Comparison of ENCODE assay signal across 27 cellular contexts in genomic region chr16:24141917-24142316, GRCh38.
"Had no signal": no experiment of that assay in that cellular context is flagged by ENCODE, and none has a peak within 500 bp of the region (broad histone marks: within the 10 kb centered on the region; RNA-seq: fewer than 3 reads in every experiment).

No MANE protein-coding gene starts in this region.

- H3K9ac ChIP-seq: neural progenitor cell had no signal

- H3K36me3 ChIP-seq: left lung, lower lobe of right lung, neural progenitor cell, ovary, right atrium auricular region, thyroid gland, transverse colon, upper lobe of left lung had no signal

- H3K27me3 Mint-ChIP-seq: naive B cell; stimulated activated naive CD8-positive, alpha-beta T cell treated with anti-CD3 and anti-CD28 coated beads, Interleukin-15, amount 100 ng/mL, for 72 hours had no signal

- H3K9me3 ChIP-seq: left lung, lower lobe of right lung, ovary, right atrium auricular region, testis, thyroid gland, transverse colon, upper lobe of left lung had no signal

- H3K27me3 ChIP-seq: left lung, neural progenitor cell, ovary, right atrium auricular region, testis, thyroid gland, transverse colon, upper lobe of left lung had no signal

- H3K9me3 Mint-ChIP-seq: mesothelial cell of epicardium, naive B cell, natural killer cell, nephron progenitor cell, neural progenitor cell had no signal

- H3K4me2 ChIP-seq: neural progenitor cell had no signal

- H3K27ac ChIP-seq: left lung, lower lobe of right lung, neural progenitor cell, ovary, right atrium auricular region, skin epidermis, testis, thyroid gland, transverse colon, upper lobe of left lung had no signal

- H3K4me3 Mint-ChIP-seq: mesothelial cell of epicardium; naive B cell; natural killer cell; nephron progenitor cell; neural progenitor cell; stimulated activated naive CD8-positive, alpha-beta T cell treated with anti-CD3 and anti-CD28 coated beads, Interleukin-15, amount 100 ng/mL, for 72 hours had no signal

- ATAC-seq: left colon; left lung; natural killer cell; sciatic nerve; stimulated activated naive CD8-positive, alpha-beta T cell treated with anti-CD3 and anti-CD28 coated beads, Interleukin-15, amount 100 ng/mL, for 72 hours had no signal

- H3K36me3 Mint-ChIP-seq: mesothelial cell of epicardium, neural progenitor cell had no signal

- H3K4me3 ChIP-seq: left lung, lower lobe of right lung, neural progenitor cell, ovary, right atrium auricular region, skin epidermis, testis, thyroid gland, transverse colon, upper lobe of left lung had no signal

- DNase-seq: hippocampal formation; left colon; left lung; lower lobe of right lung; mammary epithelial cell; mesenchymal stem cell; naive B cell; natural killer cell; nephron progenitor cell; ovary; stimulated activated CD4-positive, alpha-beta T cell treated with anti-CD3 and anti-CD28 coated beads, Interleukin-12 subunit alpha, Interleukin-12 subunit beta, amount 100 ng/mL, for 4 hours; stimulated activated CD4-positive, alpha-beta T cell treated with anti-CD3 and anti-CD28 coated beads, Interleukin-15, amount 100 ng/mL, for 24 hours; stimulated activated CD4-positive, alpha-beta T cell treated with anti-CD3 and anti-CD28 coated beads, Interleukin-2, amount 100 ng/mL, for 24 hours; stimulated activated CD4-positive, alpha-beta T cell treated with anti-CD3 and anti-CD28 coated beads, Interleukin-4, amount 100 ng/mL, for 1 hour; stimulated activated naive CD4-positive, alpha-beta T cell treated with Interleukin-2 at 50 U/mL for 16 hours; stimulated activated naive CD8-positive, alpha-beta T cell treated with anti-CD3 and anti-CD28 coated beads, Interleukin-15, amount 100 ng/mL, for 72 hours; testis; thyroid gland; transverse colon; upper lobe of left lung had no signal

- H3K4me1 ChIP-seq: left lung, lower lobe of right lung, right atrium auricular region, testis, thyroid gland, transverse colon, upper lobe of left lung had no signal

- H3K27ac Mint-ChIP-seq: mesothelial cell of epicardium, neural progenitor cell, progenitor cell of endocrine pancreas had no signal

- FAIRE-seq: keratinocyte had no signal

- H3K4me1 Mint-ChIP-seq: nephron progenitor cell had no signal

- H2AFZ ChIP-seq: neural progenitor cell had no signal
